9 cellular contexts compared by ENCODE assay signal in genomic region chr7:28433604-28434254, GRCh38. TPM values are rescaled to one million over a fixed set of nuclear protein-coding genes. Genes with fewer than 3 reads are reported as not detected.
DNase-seq lines count a peak whose midpoint lies in the region; ATAC-seq and TF ChIP-seq lines count a peak whose summit lies in the region.
"Had no signal": no experiment of that assay in that cellular context is flagged by ENCODE, and none has a peak within 500 bp of the region (broad histone marks: within the 10 kb centered on the region; RNA-seq: fewer than 3 reads in every experiment).

No MANE protein-coding gene starts in this region.

- H3K27me3 ChIP-seq in breast epithelium, result no peaks in the 10 kb centered on the region
- H3K27me3 ChIP-seq in endodermal cell (ENCODE audit: control insufficient read depth, insufficient read depth, low read length, poor library complexity, severe bottlenecking), result no peaks in the 10 kb centered on the region
- peaks cover 18% of the 10 kb centered on the region for H3K27me3 ChIP-seq in transverse colon
- peaks cover 0 to 13% (median 5%) of the 10 kb centered on the region in 7 donors for H3K27me3 ChIP-seq in spleen (replicated peaks in 1 of 7)

- TF ChIP-seq CTCF in MCF 10A (IDR thresholded peaks at IDR 0.05; ENCODE audit: unreplicated experiment), result no peak
- no peak for TF ChIP-seq CTCF in breast epithelium (IDR thresholded peaks at IDR 0.05)
- TF ChIP-seq CTCF in endodermal cell (conservative IDR thresholded peaks at IDR 0.05), result no peak
- no peak for TF ChIP-seq CTCF in transverse colon (IDR thresholded peaks at IDR 0.05)
- no peak for TF ChIP-seq CTCF in spleen (IDR thresholded peaks at IDR 0.05 in 8 of 11, conservative IDR thresholded peaks at IDR 0.05 in 3 of 11)

- TF ChIP-seq EP300 in transverse colon (IDR thresholded peaks at IDR 0.05; ENCODE audit: low read depth), result no peak

- H3K27ac ChIP-seq in breast epithelium (no peak overlapping the region), endodermal cell (ENCODE audit: low read depth, low read length) (no peak overlapping the region), transverse colon (no peak overlapping the region), spleen (no peak overlapping the region)

- no peaks in the 10 kb centered on the region for H3K9me3 Mint-ChIP-seq in MCF 10A (ENCODE audit: unreplicated experiment)
- no peaks in the 10 kb centered on the region for H3K9me3 Mint-ChIP-seq in endodermal cell
- H3K9me3 Mint-ChIP-seq: activated CD4-positive, alpha-beta memory T cell treated with anti-CD3 and anti-CD28 coated beads, Interleukin-2, amount 10 ng/mL, durations not matched to agents 7 days and 5 days had no signal

- H3K27me3 Mint-ChIP-seq in MCF 10A (ENCODE audit: insufficient read depth, unreplicated experiment) (no peaks in the 10 kb centered on the region), endodermal cell (ENCODE audit: insufficient read depth) (no peaks in the 10 kb centered on the region)

- ATAC-seq in HG02973 (IDR thresholded peaks at IDR 0.05; ENCODE audit: unreplicated experiment), result no peak

- H3K36me3 ChIP-seq in breast epithelium (no peaks in the 10 kb centered on the region), endodermal cell (ENCODE audit: control insufficient read depth, insufficient read depth, low read length) (no peaks in the 10 kb centered on the region), transverse colon (no peaks in the 10 kb centered on the region), spleen (no peaks in the 10 kb centered on the region)

- H3K9ac ChIP-seq in endodermal cell (ENCODE audit: extremely low read depth, low read length, poor library complexity, severe bottlenecking), result no peak overlapping the region

- CTCF ChIA-PET in MCF 10A (lab: Yijun Ruan, JAX), result interaction anchor here (1.4 kb wide), 1 partner anchor 44 kb away, joined by 4 read pairs; no protein-coding TSS in a partner anchor

- H3K4me1 Mint-ChIP-seq in MCF 10A (ENCODE audit: insufficient read depth, unreplicated experiment) (no peaks in the 10 kb centered on the region), endodermal cell (peaks cover 28% of the 10 kb centered on the region)
- H3K4me1 Mint-ChIP-seq: activated CD4-positive, alpha-beta memory T cell treated with anti-CD3 and anti-CD28 coated beads, Interleukin-2, amount 10 ng/mL, durations not matched to agents 7 days and 5 days had no signal

- 77 to 89% methylated on average over 1 to 6 of the region's 6 CpGs for WGBS in endodermal cell (ENCODE audit: insufficient coverage in 1 of 2, insufficient read length in 1 of 2), 2 experiments
- WGBS in transverse colon (ENCODE audit: low coverage in 1 of 2), 2 donors, result 39 to 42% methylated on average over 6 of the region's 6 CpGs
- 18 to 29% (median 20%) methylated on average over 6 of the region's 6 CpGs for WGBS in spleen, 5 donors

- in situ Hi-C loops in transverse colon (cut with MboI; ENCODE audit: low pct_ligation_motif_present in 1 of 4, low pct_unique_long_range_greater_than_20kb in 1 of 4, low sequenced_read_pairs in 3 of 4), result no loop called here

- TF ChIP-seq POLR2A in breast epithelium (IDR thresholded peaks at IDR 0.05), result no peak
- TF ChIP-seq POLR2A in transverse colon (IDR thresholded peaks at IDR 0.05), result no peak
- TF ChIP-seq POLR2A in spleen (IDR thresholded peaks at IDR 0.05), result no peak

- no peak overlapping the region for H3K4me3 ChIP-seq in breast epithelium
- no peak overlapping the region for H3K4me3 ChIP-seq in endodermal cell (ENCODE audit: low read length)
- H3K4me3 ChIP-seq in transverse colon, result no peak overlapping the region
- no peak overlapping the region for H3K4me3 ChIP-seq in spleen

- H3K27ac Mint-ChIP-seq in MCF 10A (ENCODE audit: low read depth, unreplicated experiment) (no peak overlapping the region), endodermal cell (peak overlapping the region; percentile 54)
- H3K27ac Mint-ChIP-seq: activated CD4-positive, alpha-beta memory T cell treated with anti-CD3 and anti-CD28 coated beads, Interleukin-2, amount 10 ng/mL, durations not matched to agents 7 days and 5 days had no signal

- POLR2A ChIA-PET in MCF 10A (lab: Yijun Ruan, JAX), result interaction anchor here (1.0 kb wide), 1 partner anchor 146 kb away, joined by 3 read pairs; no protein-coding TSS in a partner anchor

- peak; percentile 20 for DNase-seq in MCF 10A (ENCODE audit: unreplicated experiment)
- DNase-seq in breast epithelium (ENCODE audit: low spot score in 2 of 2), result no peak
- DNase-seq in NOMO-1 treated with dmso at 0.1 percent for 144 hours (lab: John Stamatoyannopoulos, UW; ENCODE audit: unreplicated experiment), result peak; percentile 12
- DNase-seq in endodermal cell, result peak; percentile 78
- peak; percentile 13 for DNase-seq in smooth muscle cell of the brain vasculature (ENCODE audit: low read depth, low spot score)
- DNase-seq in transverse colon, result no peak
- DNase-seq in spleen, result no peak
- DNase-seq: activated CD4-positive, alpha-beta memory T cell treated with anti-CD3 and anti-CD28 coated beads, Interleukin-2, amount 10 ng/mL, durations not matched to agents 7 days and 5 days had no signal

- H3K4me3 Mint-ChIP-seq in MCF 10A (ENCODE audit: unreplicated experiment), result no peak overlapping the region
- no peak overlapping the region for H3K4me3 Mint-ChIP-seq in endodermal cell
- H3K4me3 Mint-ChIP-seq: activated CD4-positive, alpha-beta memory T cell treated with anti-CD3 and anti-CD28 coated beads, Interleukin-2, amount 10 ng/mL, durations not matched to agents 7 days and 5 days had no signal

- no peaks in the 10 kb centered on the region for H3K4me1 ChIP-seq in breast epithelium
- peaks cover 17% of the 10 kb centered on the region for H3K4me1 ChIP-seq in endodermal cell (ENCODE audit: control insufficient read depth, insufficient read depth, low read length)
- no peaks in the 10 kb centered on the region for H3K4me1 ChIP-seq in transverse colon
- H3K4me1 ChIP-seq in spleen, result no peaks in the 10 kb centered on the region

- BruUV-seq in MCF 10A (replicated peaks; lab: Mats Ljungman, UMichigan), result no TSS peak

- intact Hi-C loops in MCF 10A (cut with micrococcal nuclease), result no loop called here
- intact Hi-C loops in breast epithelium (cut with DNase I; ENCODE audit: low total_unique reads), result no loop called here
- intact Hi-C loops in transverse colon (cut with DNase I; ENCODE audit: low total_unique reads), result no loop called here
- intact Hi-C loops in spleen (cut with DNase I; ENCODE audit: low total_unique reads), result no loop called here

- H3K36me3 Mint-ChIP-seq in MCF 10A (ENCODE audit: insufficient read depth, unreplicated experiment) (no peaks in the 10 kb centered on the region), endodermal cell (ENCODE audit: low read depth) (no peaks in the 10 kb centered on the region)

- H3K9me3 ChIP-seq in breast epithelium (no peaks in the 10 kb centered on the region), endodermal cell (ENCODE audit: control insufficient read depth, low read length) (no peaks in the 10 kb centered on the region), transverse colon (no peaks in the 10 kb centered on the region), spleen (no peaks in the 10 kb centered on the region)

RNA-seq across cellular contexts. Expression of gene CREB5, which starts 21.4 kb away (rescaled TPM):
- total RNA-seq in MCF 10A (2022) (30.0 and 40.5 TPM in 2 replicates), breast epithelium (10 to 100 TPM; 17.3 to 19.7 (median 18.0) TPM), endodermal cell (1 to 10 TPM in 1 of 2 donors, under 1 TPM in 1; 0.53 to 2.6 TPM), transverse colon (10 to 100 TPM in 1 of 4 donors, 1 to 10 TPM in 3; 3.0 to 12.2 (median 7.0) TPM), spleen (10 to 100 TPM; 20.7 to 56.8 (median 28.8) TPM)
- 6.1 TPM for polyA plus RNA-seq in endodermal cell (2013, experiment 1 of 2)
- 4.3 TPM for polyA plus RNA-seq in endodermal cell (2013, experiment 2 of 2)
- polyA plus RNA-seq in spleen, result 1 to 10 TPM in 2 of 3 donors, under 1 TPM in 1; 0.88 to 4.1 (median 2.0) TPM
- total RNA-seq: activated CD4-positive, alpha-beta memory T cell treated with anti-CD3 and anti-CD28 coated beads, Interleukin-2, amount 10 ng/mL, durations not matched to agents 7 days and 5 days had no signal

Comparison
In these comparisons a context has a peak if more than half of its experiments do, and no peak if none do; other contexts are left out.
1. DNase-seq: peak in MCF 10A (single experiment), NOMO-1 treated with dmso at 0.1 percent for 144 hours (single experiment), endodermal cell (single experiment) and smooth muscle cell of the brain vasculature (single experiment); none in breast epithelium (0 of 2), transverse colon (single experiment) and spleen (single experiment).